Comparison of ENCODE assay signal across 11 cellular contexts in genomic region chr10:93072713-93073538, GRCh38. TPM values are rescaled to one million over a fixed set of nuclear protein-coding genes. Genes with fewer than 3 reads are reported as not detected.
DNase-seq lines count a peak whose midpoint lies in the region; ATAC-seq and TF ChIP-seq lines count a peak whose summit lies in the region.
"Had no signal": no experiment of that assay in that cellular context is flagged by ENCODE, and none has a peak within 500 bp of the region (broad histone marks: within the 10 kb centered on the region; RNA-seq: fewer than 3 reads in every experiment).

No MANE protein-coding gene starts in this region.

- intact Hi-C loops in PC-3 (cut with micrococcal nuclease): no loop called here
- intact Hi-C loops in prostate gland (cut with DNase I): no loop called here
- intact Hi-C loops in body of pancreas (cut with DNase I): no loop called here

- no peak for TF ChIP-seq CTCF in GM10266 (IDR thresholded peaks at IDR 0.05; ENCODE audit: control insufficient read depth, insufficient read depth, low read depth, missing control alignments)
- TF ChIP-seq CTCF in PC-3 (conservative IDR thresholded peaks at IDR 0.05; ENCODE audit: low read depth, low read length): no peak
- no peak for TF ChIP-seq CTCF in prostate gland (IDR thresholded peaks at IDR 0.05)
- TF ChIP-seq CTCF in body of pancreas (IDR thresholded peaks at IDR 0.05): no peak

- H3K9me3 ChIP-seq in PC-3 (ENCODE audit: low read length) (no peaks in the 10 kb centered on the region), prostate gland (no peaks in the 10 kb centered on the region), body of pancreas (no peaks in the 10 kb centered on the region)

- TF ChIP-seq POLR2A in prostate gland (IDR thresholded peaks at IDR 0.05): no peak
- TF ChIP-seq POLR2A in body of pancreas (IDR thresholded peaks at IDR 0.05): no peak

- peak; percentile 33 for DNase-seq in GM10266 (ENCODE audit: extremely low spot score)
- DNase-seq in PC-3: no peak
- no peak for DNase-seq in prostate gland (ENCODE audit: low spot score)
- no peak for DNase-seq in SHP77 (lab: John Stamatoyannopoulos, UW)
- no peak for DNase-seq in HK-2 (ENCODE audit: unreplicated experiment)
- DNase-seq in body of pancreas: no peak
- DNase-seq: activated effector memory CD4-positive, alpha-beta T cell treated with anti-CD3 and anti-CD28 coated beads, Interleukin-2, amount 50 U/mL, for 16 hours; hippocampal formation; NCI-H524 treated with DMSO at 0.1 percent for 48 hours had no signal

- H3K27me3 ChIP-seq in PC-3 (ENCODE audit: low read length) (peaks cover 16% of the 10 kb centered on the region), prostate gland (replicated peaks; ENCODE audit: insufficient read depth) (peaks cover 25% of the 10 kb centered on the region), body of pancreas (peaks cover 0 to 22% of the 10 kb centered on the region in 2 donors)

- H3K4me3 ChIP-seq in PC-3 (ENCODE audit: low read length) (peak overlapping the region; percentile 76), prostate gland (peak overlapping the region; percentile 14 to 30), body of pancreas (no peak overlapping the region)

- WGBS in prostate gland: 4% methylated on average over 29 of the region's 34 CpGs
- 2% methylated on average over 16 to 34 of the region's 34 CpGs for WGBS in body of pancreas, 2 donors

- H3K27ac ChIP-seq in PC-3 (ENCODE audit: low read length) (no peak overlapping the region), prostate gland (no peak overlapping the region), body of pancreas (no peak overlapping the region)

- H3K79me2 ChIP-seq in PC-3 (ENCODE audit: low read length): no peaks in the 10 kb centered on the region

- CTCF ChIA-PET in PC-3 (lab: Charles Lee): no interaction called here

- POLR2A ChIA-PET in PC-3 (lab: Charles Lee; ENCODE audit: unreplicated experiment): no interaction called here

- no peaks in the 10 kb centered on the region for H3K9me2 ChIP-seq in PC-3 (replicated peaks; ENCODE audit: low read length)

- peak; percentile 9 for ATAC-seq in PC-3
- ATAC-seq in esophagus mucosa: peak; percentile 9
- no peak for ATAC-seq in GM21423 (IDR thresholded peaks at IDR 0.05; ENCODE audit: unreplicated experiment)
- no peak for ATAC-seq in body of pancreas

- H4K20me1 ChIP-seq in PC-3 (ENCODE audit: low read length): no peaks in the 10 kb centered on the region

- H3K4me1 ChIP-seq in PC-3 (ENCODE audit: insufficient read depth, low read length): peaks cover 11% of the 10 kb centered on the region; the same call in 1 of the 2 replicates
- H3K4me1 ChIP-seq in prostate gland (replicated peaks): peaks cover 6% of the 10 kb centered on the region
- peaks cover 31% of the 10 kb centered on the region for H3K4me1 ChIP-seq in body of pancreas

- H3F3A ChIP-seq in PC-3 (ENCODE audit: low read length, unreplicated experiment): no peaks in the 10 kb centered on the region

- peak overlapping the region; percentile 96 for H3K4me2 ChIP-seq in PC-3 (ENCODE audit: low read length)

- H3K36me3 ChIP-seq in PC-3 (ENCODE audit: low read depth, low read length) (no peaks in the 10 kb centered on the region), prostate gland (no peaks in the 10 kb centered on the region), body of pancreas (replicated peaks in 1 of 2; ENCODE audit: insufficient read depth in 1 of 2, low read depth in 2 of 2) (no peaks in the 10 kb centered on the region)

- peak overlapping the region; percentile 92 for H2AFZ ChIP-seq in PC-3 (ENCODE audit: low read length)

- BruUV-seq in PC-3 (replicated peaks; lab: Mats Ljungman, UMichigan): no TSS peak

- no peak overlapping the region for H3K9ac ChIP-seq in PC-3 (ENCODE audit: low read length)

RNA-seq across cellular contexts. Expression of gene CYP26A1, which starts 0.8 kb away (rescaled TPM):
- total RNA-seq in PC-3 (2014; rRNA removed) (0.26 TPM in 1 of 2 replicates, not detected in the other), esophagus mucosa (not detected), prostate gland (not detected), body of pancreas (1 to 10 TPM in 1 of 2 donors, not detected in 1; 5.6 TPM)

RNA-seq across cellular contexts. Expression of gene CYP26C1, which starts 12.3 kb away (rescaled TPM):
- 0.17 TPM in 1 of 2 replicates, not detected in the other for total RNA-seq in PC-3 (2014; rRNA removed)
- not detected for total RNA-seq in esophagus mucosa
- total RNA-seq in prostate gland: 1 to 10 TPM in 1 of 2 donors, under 1 TPM in 1; 0.09 to 1.1 TPM
- total RNA-seq in body of pancreas: under 1 TPM; 0.33 to 0.52 TPM

Comparison
In these comparisons a context has a peak if more than half of its experiments do, and no peak if none do; other contexts are left out.
1. ATAC-seq: peak in PC-3 (single experiment) and esophagus mucosa (single experiment); none in GM21423 (single experiment) and body of pancreas (single experiment).
2. H3K4me3 ChIP-seq: peak in PC-3 (single experiment) and prostate gland (2 of 2); none in body of pancreas (0 of 2).